11 cellular contexts compared by ENCODE assay signal in the genomic region with DNA sequence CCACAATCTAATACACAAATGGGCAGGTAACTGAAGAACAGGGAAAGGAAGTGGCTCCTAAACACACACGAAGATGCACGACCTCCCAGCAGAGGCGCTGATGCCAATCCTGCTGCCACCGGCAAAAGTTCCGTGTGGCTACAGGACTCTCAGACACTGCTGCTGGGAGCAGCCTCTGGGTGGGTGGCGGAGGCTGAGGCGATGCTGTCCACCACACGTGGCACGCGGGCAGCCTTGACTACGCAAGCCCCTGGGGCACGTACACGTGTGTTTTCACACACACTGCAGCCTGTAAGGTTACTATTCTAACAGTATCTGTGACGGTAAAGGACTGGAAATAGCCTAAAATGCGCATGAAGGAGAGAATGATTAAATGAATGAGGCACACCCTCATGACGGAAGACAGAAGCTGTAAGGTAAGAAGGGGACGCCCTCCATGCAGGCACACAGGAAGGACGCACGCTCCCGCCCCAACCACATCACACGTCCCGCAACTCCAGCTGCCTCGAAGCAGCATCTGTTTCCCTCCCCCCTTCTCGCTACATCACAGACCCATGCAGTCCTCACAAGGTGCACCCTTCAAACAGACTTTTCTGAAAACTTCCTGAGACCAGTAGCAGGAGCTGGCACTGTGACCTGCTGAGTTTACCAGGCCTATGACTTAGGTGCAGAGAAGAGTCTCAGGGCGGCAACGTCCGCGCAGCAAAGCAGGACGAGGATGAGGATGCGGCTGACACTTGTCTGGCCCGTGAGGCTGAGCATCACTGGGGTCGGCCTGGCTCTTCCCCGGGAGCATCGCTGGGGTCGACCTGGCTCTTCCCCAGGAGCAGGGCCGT. TPM values are rescaled to one million over a fixed set of nuclear protein-coding genes. Genes with fewer than 3 reads are reported as not detected.
DNase-seq lines count a peak whose midpoint lies in the region; ATAC-seq and TF ChIP-seq lines count a peak whose summit lies in the region.
"Had no signal": no experiment of that assay in that cellular context is flagged by ENCODE, and none has a peak within 500 bp of the region (broad histone marks: within the 10 kb centered on the region; RNA-seq: fewer than 3 reads in every experiment).

No MANE protein-coding gene starts in this region.

- H3K9me3 Mint-ChIP-seq in endodermal cell: no peaks in the 10 kb centered on the region

- DNase-seq in Panc1 (ENCODE audit: low read depth, low spot score) (no peak), activated T-cell treated with anti-CD3 and anti-CD28 coated beads for 1 hour (ENCODE audit: low read depth) (peak; percentile 68), endodermal cell (no peak), mammary epithelial cell (no peak), anterior cingulate cortex (lab: John Stamatoyannopoulos, UW) (no peak)
- DNase-seq in stimulated activated CD8-positive, alpha-beta memory T cell treated with anti-CD3 and anti-CD28 coated beads, Interleukin-4, amount 100 ng/mL, for 1 hour (ENCODE audit: low read depth in 2 of 2, low spot score in 1 of 2): peak; percentile 52 to 56
- DNase-seq: NCI-H1417 treated with DMSO at 0.1 percent for 48 hours, tibial artery had no signal

- ATAC-seq in Panc1 (0 out of 2 replicates have a peak, but pooled peaks have one; percentile 10), GM18868 (IDR thresholded peaks at IDR 0.05; ENCODE audit: unreplicated experiment) (no peak), HG03432 (IDR thresholded peaks at IDR 0.05; ENCODE audit: unreplicated experiment) (no peak)
- ATAC-seq: GM12878 had no signal

- H3K9ac ChIP-seq in endodermal cell (ENCODE audit: extremely low read depth, low read length, poor library complexity, severe bottlenecking): no peak overlapping the region
- no peak overlapping the region for H3K9ac ChIP-seq in mammary epithelial cell (ENCODE audit: insufficient read depth, low read length)

- peak overlapping the region; percentile 37 for H3K27ac Mint-ChIP-seq in endodermal cell

- intact Hi-C loops in Panc1 (cut with micrococcal nuclease; ENCODE audit: unreplicated experiment): no loop called here
- intact Hi-C loops in mammary epithelial cell (cut with micrococcal nuclease): no loop called here

- CTCF ChIA-PET in Panc1 (lab: Charles Lee) (no interaction called here), mammary epithelial cell (lab: Charles Lee; ENCODE audit: low non-redundant PET) (no interaction called here)

- no peak for TF ChIP-seq CTCF in Panc1 (IDR thresholded peaks at IDR 0.05)
- no peak for TF ChIP-seq CTCF in endodermal cell (conservative IDR thresholded peaks at IDR 0.05)
- no peak for TF ChIP-seq CTCF in mammary epithelial cell (conservative IDR thresholded peaks at IDR 0.05 in 1 of 2, IDR thresholded peaks at IDR 0.05 in 1 of 2; ENCODE audit: extremely low read depth in 1 of 2, insufficient read depth in 1 of 2, low read depth in 1 of 2, low read length in 2 of 2)

- no peak overlapping the region for H3K4me3 Mint-ChIP-seq in endodermal cell

- in situ Hi-C loops in Panc1 (cut with HindIII; ENCODE audit: low pct_unique_long_range_greater_than_20kb, low sequenced_read_pairs) (no loop called here), mammary epithelial cell (cut with MboI; ENCODE audit: low sequenced_read_pairs in 2 of 2) (no loop called here)

- H2AFZ ChIP-seq in mammary epithelial cell (ENCODE audit: low read depth, low read length): no peak overlapping the region

- H3K27me3 ChIP-seq in Panc1 (ENCODE audit: control insufficient read depth, insufficient read depth, low read length): no peaks in the 10 kb centered on the region
- H3K27me3 ChIP-seq in endodermal cell (ENCODE audit: control insufficient read depth, insufficient read depth, low read length, poor library complexity, severe bottlenecking): no peaks in the 10 kb centered on the region
- no peaks in the 10 kb centered on the region for H3K27me3 ChIP-seq in mammary epithelial cell (ENCODE audit: insufficient read depth, low read length)
- H3K27me3 ChIP-seq: tibial artery had no signal

- no peaks in the 10 kb centered on the region for H3K79me2 ChIP-seq in mammary epithelial cell (ENCODE audit: insufficient read depth, low read length)

- H3K4me3 ChIP-seq in Panc1 (ENCODE audit: low read depth in 2 of 2, low read length in 2 of 2) (no peak overlapping the region), endodermal cell (ENCODE audit: low read length) (no peak overlapping the region), mammary epithelial cell (replicated peaks in 1 of 3; ENCODE audit: insufficient read depth in 1 of 3, low read depth in 2 of 3, low read length in 3 of 3) (no peak overlapping the region)
- H3K4me3 ChIP-seq: GM12878, tibial artery had no signal

- BruUV-seq in Panc1 (replicated peaks; lab: Mats Ljungman, UMichigan) (no TSS peak), mammary epithelial cell (replicated peaks; lab: Mats Ljungman, UMichigan) (no TSS peak)

- H3K9me3 ChIP-seq in Panc1 (ENCODE audit: control insufficient read depth, insufficient read depth, low read depth, low read length) (no peaks in the 10 kb centered on the region), endodermal cell (ENCODE audit: control insufficient read depth, low read length) (no peaks in the 10 kb centered on the region), mammary epithelial cell (replicated peaks; ENCODE audit: insufficient read depth, low read length) (no peaks in the 10 kb centered on the region)
- H3K9me3 ChIP-seq: tibial artery had no signal

- H3K27me3 Mint-ChIP-seq in endodermal cell (ENCODE audit: insufficient read depth): no peaks in the 10 kb centered on the region

- POLR2A ChIA-PET in Panc1 (lab: Charles Lee): interaction anchor here (0.7 kb wide), 1 partner anchor 62 kb away, joined by 3 read pairs; no protein-coding TSS in a partner anchor

- peaks cover 37% of the 10 kb centered on the region for H3K36me3 Mint-ChIP-seq in endodermal cell (ENCODE audit: low read depth)

- no peak overlapping the region for H3K4me2 ChIP-seq in mammary epithelial cell (ENCODE audit: insufficient read depth, low read depth, low read length)

- dilution Hi-C loops in mammary epithelial cell (cut with HindIII; ENCODE audit: low sequenced_read_pairs): no loop called here

- H3K4me1 ChIP-seq in Panc1 (ENCODE audit: control insufficient read depth, insufficient read depth, low read length): no peaks in the 10 kb centered on the region
- H3K4me1 ChIP-seq in endodermal cell (ENCODE audit: control insufficient read depth, insufficient read depth, low read length): no peaks in the 10 kb centered on the region
- H3K4me1 ChIP-seq in mammary epithelial cell (ENCODE audit: insufficient read depth, low read length): no peaks in the 10 kb centered on the region
- H3K4me1 ChIP-seq: tibial artery had no signal

- peaks cover 2% of the 10 kb centered on the region for H3K4me1 Mint-ChIP-seq in endodermal cell

- no peaks in the 10 kb centered on the region for H4K20me1 ChIP-seq in mammary epithelial cell (ENCODE audit: insufficient read depth, low read length)

- H3K27ac ChIP-seq in Panc1 (ENCODE audit: low read length): no peak overlapping the region
- no peak overlapping the region for H3K27ac ChIP-seq in endodermal cell (ENCODE audit: low read depth, low read length)
- no peak overlapping the region for H3K27ac ChIP-seq in mammary epithelial cell (ENCODE audit: insufficient read depth, low read depth, low read length)
- H3K27ac ChIP-seq: tibial artery had no signal

- WGBS in endodermal cell (ENCODE audit: insufficient coverage in 1 of 2, insufficient read length in 1 of 2), 2 experiments: 95 to 98% methylated on average over 32 to 36 of the region's 36 CpGs
- WGBS in mammary epithelial cell (ENCODE audit: low coverage, missing lambda C conversion rate): 87% methylated on average over 35 of the region's 36 CpGs

- H3K36me3 ChIP-seq in Panc1 (ENCODE audit: control insufficient read depth, insufficient read depth, low read length): no peaks in the 10 kb centered on the region
- no peaks in the 10 kb centered on the region for H3K36me3 ChIP-seq in endodermal cell (ENCODE audit: control insufficient read depth, insufficient read depth, low read length)
- H3K36me3 ChIP-seq in mammary epithelial cell (ENCODE audit: insufficient read depth, low read length): no peaks in the 10 kb centered on the region

RNA-seq across cellular contexts. Expression of a gene that starts 28.7 kb away (rescaled TPM):
- total RNA-seq in Panc1 (2021; ENCODE audit: unreplicated experiment): 956 TPM
- polyA plus RNA-seq in Panc1 (2012; ENCODE audit: insufficient read length): 789 TPM
- total RNA-seq in endodermal cell: 100 to 1,000 TPM; 371 to 498 TPM
- polyA plus RNA-seq in endodermal cell (2013, experiment 1 of 2): 301 TPM
- polyA plus RNA-seq in endodermal cell (2013, experiment 2 of 2): 312 TPM
- 100 to 1,000 TPM; 126 to 452 TPM for total RNA-seq in mammary epithelial cell
- polyA plus RNA-seq in mammary epithelial cell: 217 TPM
- polyA minus RNA-seq in mammary epithelial cell: 278 TPM

Comparison
In these comparisons a context has a peak if more than half of its experiments do, and no peak if none do; other contexts are left out.
1. DNase-seq: peak in activated T-cell treated with anti-CD3 and anti-CD28 coated beads for 1 hour (single experiment) and stimulated activated CD8-positive, alpha-beta memory T cell treated with anti-CD3 and anti-CD28 coated beads, Interleukin-4, amount 100 ng/mL, for 1 hour (2 of 2); none in Panc1 (single experiment), endodermal cell (single experiment), mammary epithelial cell (single experiment) and anterior cingulate cortex (0 of 58).